16 cellular contexts compared by ENCODE assay signal in the genomic region with DNA sequence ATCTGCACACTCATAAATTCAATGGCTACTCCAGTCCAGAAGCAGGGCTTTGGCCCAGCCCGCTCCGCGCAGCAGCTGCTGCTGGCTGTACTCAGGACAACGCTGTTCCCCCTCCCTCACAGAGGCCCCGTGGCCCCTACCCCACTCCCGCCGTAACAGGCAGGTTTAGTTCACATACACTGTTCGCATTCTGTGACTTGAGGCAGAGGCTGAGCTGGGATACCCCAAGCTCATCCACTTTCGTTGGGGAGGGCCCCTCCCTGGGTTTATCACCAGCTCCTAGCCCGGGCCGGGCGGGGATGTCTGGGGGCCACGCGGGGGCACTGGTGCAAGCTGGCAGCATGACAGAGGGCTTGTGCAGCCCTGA. TPM values are rescaled to one million over a fixed set of nuclear protein-coding genes. Genes with fewer than 3 reads are reported as not detected.
DNase-seq lines count a peak whose midpoint lies in the region; ATAC-seq, FAIRE-seq and TF ChIP-seq lines count a peak whose summit lies in the region.
"Had no signal": no experiment of that assay in that cellular context is flagged by ENCODE, and none has a peak within 500 bp of the region (broad histone marks: within the 10 kb centered on the region; RNA-seq: fewer than 3 reads in every experiment).

No MANE protein-coding gene starts in this region.

- no peak overlapping the region for H3K4me2 ChIP-seq in A549
- no peak overlapping the region for H3K4me2 ChIP-seq in GM23338

- H4K20me1 ChIP-seq in GM23338 (replicated peaks; ENCODE audit: insufficient read depth): no peaks in the 10 kb centered on the region

- H3K9me2 ChIP-seq in GM23338 (ENCODE audit: insufficient read depth): no peaks in the 10 kb centered on the region

- CTCF ChIA-PET in A549 (lab: Yijun Ruan, JAX): interaction anchor here (0.6 to 11.4 kb wide), 35 partner anchors 9 to 1403 kb away, joined by 3 to 69 read pairs (median 5); a partner anchor contains a TSS

- peaks cover 7% of the 10 kb centered on the region; the same call in 2 of the 3 replicates for H3K4me1 Mint-ChIP-seq in GM23338
- H3K4me1 Mint-ChIP-seq: activated naive CD4-positive, alpha-beta T cell treated with anti-CD3 and anti-CD28 coated beads, Interleukin-2, amount 50 U/mL, for 24 hours; stimulated activated memory B cell treated with anti-CD40 and anti-IgM and Interleukin-4, amounts not matched to agents 10 μg/mL and 1 μg/mL and 100 μg/mL, for 72 hours had no signal

- no peaks in the 10 kb centered on the region for H3F3A ChIP-seq in GM23338 (replicated peaks; ENCODE audit: low read depth)

- no peak for FAIRE-seq in A549 (lab: Jason Lieb, UNC)
- FAIRE-seq: frontal cortex had no signal

- no peak overlapping the region for H3K27ac Mint-ChIP-seq in GM23338
- H3K27ac Mint-ChIP-seq: activated naive CD4-positive, alpha-beta T cell treated with anti-CD3 and anti-CD28 coated beads, Interleukin-2, amount 50 U/mL, for 24 hours; nephron; stimulated activated memory B cell treated with anti-CD40 and anti-IgM and Interleukin-4, amounts not matched to agents 10 μg/mL and 1 μg/mL and 100 μg/mL, for 72 hours had no signal

- no peak for TF ChIP-seq POLR2A in A549 (IDR thresholded peaks at IDR 0.05; ENCODE audit: low read length)

- TF ChIP-seq CTCF in A549 (IDR thresholded peaks at IDR 0.05) (no peak), GM23338 (conservative IDR thresholded peaks at IDR 0.05; ENCODE audit: low read depth in 2 of 2) (no peak), RWPE2 (IDR thresholded peaks at IDR 0.05; ENCODE audit: poor library complexity, severe bottlenecking) (peak; percentile 32), omental fat pad (IDR thresholded peaks at IDR 0.05) (no peak)

- no peaks in the 10 kb centered on the region for H3K36me3 Mint-ChIP-seq in GM23338 (ENCODE audit: low read depth)
- H3K36me3 Mint-ChIP-seq: stimulated activated memory B cell treated with anti-CD40 and anti-IgM and Interleukin-4, amounts not matched to agents 10 μg/mL and 1 μg/mL and 100 μg/mL, for 72 hours had no signal

- POLR2A ChIA-PET in A549 (lab: Yijun Ruan, JAX): no interaction called here

- no peak overlapping the region for H3K4me3 ChIP-seq in A549
- H3K4me3 ChIP-seq in GM23338: no peak overlapping the region
- no peak overlapping the region for H3K4me3 ChIP-seq in RWPE2 (ENCODE audit: severe bottlenecking)
- H3K4me3 ChIP-seq: colonic mucosa had no signal

- WGBS in A549 (ENCODE audit: missing lambda C conversion rate): 62% methylated on average over 11 of the region's 14 CpGs

- H3K27me3 ChIP-seq in GM23338 (ENCODE audit: insufficient read depth) (no peaks in the 10 kb centered on the region), RWPE2 (ENCODE audit: insufficient read depth, poor library complexity, severe bottlenecking) (no peaks in the 10 kb centered on the region)
- H3K27me3 ChIP-seq: colonic mucosa had no signal

- no peaks in the 10 kb centered on the region for H3K79me2 ChIP-seq in GM23338 (replicated peaks; ENCODE audit: insufficient read depth)

- peaks cover 3% of the 10 kb centered on the region for H3K27me3 Mint-ChIP-seq in GM23338 (ENCODE audit: insufficient read depth, low read depth, poor library complexity)

- DNase-seq in A549 (ENCODE audit: low read depth in 1 of 2, low spot score in 1 of 2) (no peak), GM23338 (ENCODE audit: low spot score) (no peak), RWPE2 (ENCODE audit: low spot score) (no peak), mesenteric fat pad (ENCODE audit: low spot score) (peak; percentile 88), HUDEP-2 (lab: John Stamatoyannopoulos, UW; ENCODE audit: unreplicated experiment in 76 of 76) (no peak), omental fat pad (ENCODE audit: low spot score) (no peak), CD1c-positive myeloid dendritic cell (ENCODE audit: extremely low spot score) (no peak)
- DNase-seq: NCI-H1436 treated with DMSO at 0.1 percent for 48 hours, NCI-H2227 treated with DMSO at 0.1 percent for 48 hours had no signal

- TF ChIP-seq RAD21 in A549 (conservative IDR thresholded peaks at IDR 0.05 in 1 of 2, IDR thresholded peaks at IDR 0.05 in 1 of 2): 0 out of 5 replicates have a peak, but pooled peaks of 1 of the 2 experiments have one; percentile 3

- H3K36me3 ChIP-seq in GM23338 (ENCODE audit: insufficient read depth) (no peaks in the 10 kb centered on the region), RWPE2 (ENCODE audit: low read depth) (no peaks in the 10 kb centered on the region)
- H3K36me3 ChIP-seq: colonic mucosa had no signal

- no peak overlapping the region for H2AFZ ChIP-seq in GM23338

- H3K4me1 ChIP-seq in A549 (0 out of 3 replicates have a peak, but pooled peaks cover 3% of the 10 kb centered on the region), GM23338 (ENCODE audit: insufficient read depth) (no peaks in the 10 kb centered on the region; the same call in 1 of the 2 replicates), RWPE2 (ENCODE audit: insufficient read depth, poor library complexity, severe bottlenecking) (no peaks in the 10 kb centered on the region)
- H3K4me1 ChIP-seq: colonic mucosa had no signal

- H3K4me3 Mint-ChIP-seq in GM23338: no peak overlapping the region
- H3K4me3 Mint-ChIP-seq: activated naive CD4-positive, alpha-beta T cell treated with anti-CD3 and anti-CD28 coated beads, Interleukin-2, amount 50 U/mL, for 24 hours; nephron; stimulated activated memory B cell treated with anti-CD40 and anti-IgM and Interleukin-4, amounts not matched to agents 10 μg/mL and 1 μg/mL and 100 μg/mL, for 72 hours had no signal

- no peak overlapping the region for H3K27ac ChIP-seq in A549
- no peak overlapping the region for H3K27ac ChIP-seq in GM23338 (ENCODE audit: low read depth)
- no peak overlapping the region for H3K27ac ChIP-seq in RWPE2 (ENCODE audit: poor library complexity, severe bottlenecking)
- H3K27ac ChIP-seq: colonic mucosa had no signal

- TF ChIP-seq EP300 in A549 (IDR thresholded peaks at IDR 0.05): no peak

- H3K9me3 Mint-ChIP-seq in GM23338: no peaks in the 10 kb centered on the region
- H3K9me3 Mint-ChIP-seq: activated naive CD4-positive, alpha-beta T cell treated with anti-CD3 and anti-CD28 coated beads, Interleukin-2, amount 50 U/mL, for 24 hours; nephron; stimulated activated memory B cell treated with anti-CD40 and anti-IgM and Interleukin-4, amounts not matched to agents 10 μg/mL and 1 μg/mL and 100 μg/mL, for 72 hours had no signal

- H3K9me3 ChIP-seq in A549 (no peaks in the 10 kb centered on the region), RWPE2 (ENCODE audit: severe bottlenecking) (no peaks in the 10 kb centered on the region)
- H3K9me3 ChIP-seq: colonic mucosa had no signal

- ATAC-seq in A549 (peak; percentile 35 to 63; a peak in 4 of 6 replicates), GM23338 (peak; percentile 41), RWPE2 (ENCODE audit: low read depth) (no peak; the same call in 2 of the 3 replicates), omental fat pad (ENCODE audit: low FRiP score) (no peak), GM18858 (IDR thresholded peaks at IDR 0.05; ENCODE audit: unreplicated experiment) (no peak)

TF ChIP-seq in A549, 52 proteins besides CTCF, POLR2A, EP300 and RAD21:
- TF ChIP-seq FOXS1 (CRISPR knock-in tag; IDR thresholded peaks at IDR 0.05) (no peak), RARB (CRISPR knock-in tag; IDR thresholded peaks at IDR 0.05) (no peak), RCOR1 (IDR thresholded peaks at IDR 0.05; ENCODE audit: low read depth, low read length) (no peak), HDAC2 (IDR thresholded peaks at IDR 0.05) (no peak), ZNF302 (CRISPR knock-in tag; IDR thresholded peaks at IDR 0.05) (no peak), CBX2 (IDR thresholded peaks at IDR 0.05; ENCODE audit: borderline replicate concordance, low read depth) (no peak), EHMT2 (IDR thresholded peaks at IDR 0.05; ENCODE audit: low read depth) (no peak), HOXB13 (CRISPR knock-in tag; IDR thresholded peaks at IDR 0.05; ENCODE audit: low read depth) (no peak), JUNB (IDR thresholded peaks at IDR 0.05) (no peak)
- TF ChIP-seq, protein P1, sequence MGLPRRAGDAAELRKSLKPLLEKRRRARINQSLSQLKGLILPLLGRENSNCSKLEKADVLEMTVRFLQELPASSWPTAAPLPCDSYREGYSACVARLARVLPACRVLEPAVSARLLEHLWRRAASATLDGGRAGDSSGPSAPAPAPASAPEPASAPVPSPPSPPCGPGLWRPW (IDR thresholded peaks at IDR 0.05): no peak
TF ChIP-seq in A549: peak in this region for 0.

TF ChIP-seq in GM23338, 12 proteins besides CTCF, POLR2A, EP300 and RAD21 (continues in another document):
- TF ChIP-seq EZH2 (IDR thresholded peaks at IDR 0.05; ENCODE audit: low read depth, unreplicated experiment): no peak
- no peak for TF ChIP-seq ZNF114 (CRISPR knock-in tag; IDR thresholded peaks at IDR 0.05)

RNA-seq across cellular contexts. Expression of a gene that starts 52.4 kb away (rescaled TPM):
- polyA plus RNA-seq in A549 (2011; rRNA removed) (8.1 and 10.7 TPM in 2 replicates), A549 (2017; fragmentation: RNase III; extraction: RNeasy Plus Mini Kit Qiagen cat#74134 plus additional on column Dnase treatment) (8.1 to 13.1 TPM (median 12.9 TPM) in 3 replicates), GM23338 (2016; fragmentation: Nextera tagmentation; extraction: Ambion mirVana) (3.4 and 3.5 TPM in 2 replicates)
- 2.4 and 2.9 TPM in 2 replicates for polyA plus RNA-seq in A549 (2012; cell fraction: cytosol; rRNA removed)
- 2.9 and 3.6 TPM in 2 replicates for polyA plus RNA-seq in A549 (2012; cell fraction: nucleus; rRNA removed)
- 31.3 and 31.5 TPM in 2 replicates for polyA minus RNA-seq in A549 (2011; rRNA and poly(A)+ RNA removed)
- 16.3 and 17.1 TPM in 2 replicates for total RNA-seq in GM23338 (2014; rRNA removed; shearing (Covaris generic))
- total RNA-seq in mesenteric fat pad (not detected), omental fat pad (not detected)
- total RNA-seq: MCF 10A had no signal

Comparison
In these comparisons a context has a peak if more than half of its experiments do, and no peak if none do; other contexts are left out.
1. ATAC-seq: peak in A549 (2 of 2) and GM23338 (single experiment); none in RWPE2 (single experiment), omental fat pad (single experiment) and GM18858 (single experiment).
2. RNA of a gene that starts 52.4 kb away (total RNA-seq): 16.3 to 17.1 TPM in GM23338; not detected in mesenteric fat pad (single experiment) and not detected in omental fat pad; every median in the first group is over 10 times any median in the second.